1 cellular context compared by ENCODE assay signal in genomic region chr16:4894276-4895150, GRCh38.
TF ChIP-seq lines count a peak whose summit lies in the region.

No MANE protein-coding gene starts in this region.

TF ChIP-seq in HCT116, 20 proteins besides CTCF, POLR2A, EP300 and RAD21 (continued from another document):
- TF ChIP-seq POLR2AphosphoS5 (IDR thresholded peaks at IDR 0.05; ENCODE audit: low read depth, low read length) = no peak
- no peak for TF ChIP-seq TCF7L2 (IDR thresholded peaks at IDR 0.05; ENCODE audit: borderline replicate concordance, extremely low read depth, insufficient read depth, insufficient read length)
